Comparison of ENCODE assay signal across 8 cellular contexts in genomic region chr12:122023339-122024131, GRCh38. TPM values are rescaled to one million over a fixed set of nuclear protein-coding genes. Genes with fewer than 3 reads are reported as not detected.
DNase-seq lines count a peak whose midpoint lies in the region; ATAC-seq lines count a peak whose summit lies in the region.

No MANE protein-coding gene starts in this region.

- H3K27ac Mint-ChIP-seq in activated naive CD4-positive, alpha-beta T cell treated with anti-CD3 and anti-CD28 coated beads for 36 hours: peak overlapping the region; percentile 18
- peak overlapping the region; percentile 66 for H3K27ac Mint-ChIP-seq in activated naive CD8-positive, alpha-beta T cell
- H3K27ac Mint-ChIP-seq in natural killer cell treated with Interleukin-12 subunit alpha and Interleukin-12 subunit beta and Interleukin-15 and Interleukin-18, amount 100 ng/mL, for 72 hours: no peak overlapping the region

- peak; percentile 55 for DNase-seq in activated naive CD4-positive, alpha-beta T cell treated with anti-CD3 and anti-CD28 coated beads for 36 hours
- no peak for DNase-seq in activated naive CD4-positive, alpha-beta T cell treated with Interleukin-2 at 50 U/mL for 16 hours
- DNase-seq in NCI-H2029 (lab: John Stamatoyannopoulos, UW) (peak; percentile 39), germinal center (ENCODE audit: low spot score) (peak; percentile 65)
- no peak for DNase-seq in natural killer cell treated with Interleukin-12 subunit alpha and Interleukin-12 subunit beta and Interleukin-15 and Interleukin-18, amount 100 ng/mL, for 72 hours (ENCODE audit: low spot score)

- intact Hi-C loops in activated naive CD4-positive, alpha-beta T cell treated with anti-CD3 and anti-CD28 coated beads for 36 hours (cut with micrococcal nuclease): loop anchor here (1.0 to 5.0 kb wide), 3 partner anchors 31 to 231 kb away; partner anchors contain the start of gene RHOF

- H3K9me3 Mint-ChIP-seq in activated naive CD4-positive, alpha-beta T cell treated with anti-CD3 and anti-CD28 coated beads for 36 hours: peaks cover under 1% of the 10 kb centered on the region
- H3K9me3 Mint-ChIP-seq in activated naive CD8-positive, alpha-beta T cell (ENCODE audit: low read depth): no peaks in the 10 kb centered on the region
- H3K9me3 Mint-ChIP-seq in natural killer cell treated with Interleukin-12 subunit alpha and Interleukin-12 subunit beta and Interleukin-15 and Interleukin-18, amount 100 ng/mL, for 72 hours: no peaks in the 10 kb centered on the region

- peaks cover 8% of the 10 kb centered on the region for H3K4me1 Mint-ChIP-seq in activated naive CD4-positive, alpha-beta T cell treated with anti-CD3 and anti-CD28 coated beads for 36 hours (ENCODE audit: low read depth)
- peaks cover 17% of the 10 kb centered on the region for H3K4me1 Mint-ChIP-seq in activated naive CD8-positive, alpha-beta T cell (ENCODE audit: low read depth)
- H3K4me1 Mint-ChIP-seq in natural killer cell treated with Interleukin-12 subunit alpha and Interleukin-12 subunit beta and Interleukin-15 and Interleukin-18, amount 100 ng/mL, for 72 hours (ENCODE audit: low read depth in 2 of 2): peaks cover 1 to 10% of the 10 kb centered on the region in 2 donors

- no peak for ATAC-seq in natural killer cell treated with Interleukin-12 subunit alpha and Interleukin-12 subunit beta and Interleukin-15 and Interleukin-18, amount 100 ng/mL, for 72 hours
- ATAC-seq in GM21825 (IDR thresholded peaks at IDR 0.05; ENCODE audit: unreplicated experiment): no peak
- no peak for ATAC-seq in HG02571 (IDR thresholded peaks at IDR 0.05; ENCODE audit: unreplicated experiment)

- peaks cover 15% of the 10 kb centered on the region for H3K27me3 Mint-ChIP-seq in activated naive CD4-positive, alpha-beta T cell treated with anti-CD3 and anti-CD28 coated beads for 36 hours (ENCODE audit: low read depth)
- peaks cover 2% of the 10 kb centered on the region for H3K27me3 Mint-ChIP-seq in activated naive CD8-positive, alpha-beta T cell
- peaks cover 25 to 37% of the 10 kb centered on the region in 2 donors for H3K27me3 Mint-ChIP-seq in natural killer cell treated with Interleukin-12 subunit alpha and Interleukin-12 subunit beta and Interleukin-15 and Interleukin-18, amount 100 ng/mL, for 72 hours

- CTCF ChIA-PET in activated naive CD4-positive, alpha-beta T cell treated with anti-CD3 and anti-CD28 coated beads for 36 hours (lab: Charles Lee): interaction anchor here (1.2 to 1.5 kb wide), 3 partner anchors 8 to 105 kb away, joined by 3 read pairs; partner anchors contain the start of gene CFAP251

- peak overlapping the region; percentile 75 for H3K4me3 Mint-ChIP-seq in activated naive CD4-positive, alpha-beta T cell treated with anti-CD3 and anti-CD28 coated beads for 36 hours
- peak overlapping the region; percentile 88 for H3K4me3 Mint-ChIP-seq in activated naive CD8-positive, alpha-beta T cell
- peak overlapping the region; percentile 64 for H3K4me3 Mint-ChIP-seq in natural killer cell treated with Interleukin-12 subunit alpha and Interleukin-12 subunit beta and Interleukin-15 and Interleukin-18, amount 100 ng/mL, for 72 hours

- peaks cover 3% of the 10 kb centered on the region for H3K36me3 Mint-ChIP-seq in activated naive CD4-positive, alpha-beta T cell treated with anti-CD3 and anti-CD28 coated beads for 36 hours (ENCODE audit: low read depth)
- no peaks in the 10 kb centered on the region for H3K36me3 Mint-ChIP-seq in activated naive CD8-positive, alpha-beta T cell
- peaks cover 9% of the 10 kb centered on the region for H3K36me3 Mint-ChIP-seq in natural killer cell treated with Interleukin-12 subunit alpha and Interleukin-12 subunit beta and Interleukin-15 and Interleukin-18, amount 100 ng/mL, for 72 hours

RNA-seq across cellular contexts. Expression of gene BCL7A, which starts 1.9 kb away (rescaled TPM):
- total RNA-seq in activated naive CD4-positive, alpha-beta T cell treated with anti-CD3 and anti-CD28 coated beads for 36 hours: 1 to 10 TPM; 6.1 to 6.2 TPM
- total RNA-seq in natural killer cell treated with Interleukin-12 subunit alpha and Interleukin-12 subunit beta and Interleukin-15 and Interleukin-18, amount 100 ng/mL, for 72 hours: under 1 TPM; 0.33 to 0.69 TPM

RNA-seq across cellular contexts. Expression of gene MLXIP, which starts 55.0 kb away (rescaled TPM):
- 10 to 100 TPM; 18.8 to 22.0 TPM for total RNA-seq in activated naive CD4-positive, alpha-beta T cell treated with anti-CD3 and anti-CD28 coated beads for 36 hours
- 10 to 100 TPM; 28.4 to 48.6 TPM for total RNA-seq in natural killer cell treated with Interleukin-12 subunit alpha and Interleukin-12 subunit beta and Interleukin-15 and Interleukin-18, amount 100 ng/mL, for 72 hours

Comparison
In these comparisons a context has a peak if more than half of its experiments do, and no peak if none do; other contexts are left out.
1. DNase-seq: peak in activated naive CD4-positive, alpha-beta T cell treated with anti-CD3 and anti-CD28 coated beads for 36 hours (single experiment), NCI-H2029 (single experiment) and germinal center (single experiment); none in activated naive CD4-positive, alpha-beta T cell treated with Interleukin-2 at 50 U/mL for 16 hours (single experiment) and natural killer cell treated with Interleukin-12 subunit alpha and Interleukin-12 subunit beta and Interleukin-15 and Interleukin-18, amount 100 ng/mL, for 72 hours (single experiment).
2. H3K27ac Mint-ChIP-seq: peak in activated naive CD4-positive, alpha-beta T cell treated with anti-CD3 and anti-CD28 coated beads for 36 hours (single experiment) and activated naive CD8-positive, alpha-beta T cell (single experiment); none in natural killer cell treated with Interleukin-12 subunit alpha and Interleukin-12 subunit beta and Interleukin-15 and Interleukin-18, amount 100 ng/mL, for 72 hours (0 of 2).
3. RNA of gene BCL7A, which starts 1.9 kb away (total RNA-seq): 6.1 to 6.2 TPM in activated naive CD4-positive, alpha-beta T cell treated with anti-CD3 and anti-CD28 coated beads for 36 hours; 0.33 to 0.69 TPM in natural killer cell treated with Interleukin-12 subunit alpha and Interleukin-12 subunit beta and Interleukin-15 and Interleukin-18, amount 100 ng/mL, for 72 hours; every median in the first group is over 4 times any median in the second.
4. Peak in every context shown above with its lines, with median percentiles within 50 percentile points of each other: H3K4me3 Mint-ChIP-seq.